In the genomic region with DNA sequence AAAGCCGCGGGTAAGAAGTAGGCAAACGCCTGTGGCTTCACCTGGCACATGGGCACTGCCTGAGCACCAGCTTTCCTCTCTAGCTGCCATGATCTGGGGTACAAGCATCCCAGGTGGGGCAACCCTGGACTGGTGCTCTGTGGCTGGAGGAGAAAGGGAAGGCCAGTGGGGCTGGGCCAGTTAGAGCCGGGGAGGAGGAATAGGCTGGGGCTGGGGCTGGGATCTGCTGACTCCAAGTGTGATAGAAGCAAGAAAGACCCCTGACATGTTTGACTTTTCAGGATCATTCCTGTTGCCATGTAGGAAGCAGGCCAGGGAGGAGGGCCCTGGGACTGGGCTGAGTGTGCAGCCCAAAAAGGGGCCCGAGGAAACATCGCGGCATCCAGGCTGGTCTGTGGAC, we compare ENCODE assay signal across 1 cellular context. TPM values are rescaled to one million over a fixed set of nuclear protein-coding genes. Genes with fewer than 3 reads are reported as not detected.
"Had no signal": no experiment of that assay in that cellular context is flagged by ENCODE, and none has a peak within 500 bp of the region (broad histone marks: within the 10 kb centered on the region; RNA-seq: fewer than 3 reads in every experiment).

No MANE protein-coding gene starts in this region.

RNA-seq across cellular contexts. Expression of a gene that starts 48.5 kb away (rescaled TPM):
- total RNA-seq: SJSA1 had no signal
